Comparison of ENCODE assay signal across 9 cellular contexts in genomic region chr20:2133318-2134183, GRCh38. TPM values are rescaled to one million over a fixed set of nuclear protein-coding genes. Genes with fewer than 3 reads are reported as not detected.
DNase-seq lines count a peak whose midpoint lies in the region; ATAC-seq lines count a peak whose summit lies in the region.
"Had no signal": no experiment of that assay in that cellular context is flagged by ENCODE, and none has a peak within 500 bp of the region (broad histone marks: within the 10 kb centered on the region; RNA-seq: fewer than 3 reads in every experiment).

No MANE protein-coding gene starts in this region.

- no peak for ATAC-seq in stimulated activated naive CD8-positive, alpha-beta T cell treated with anti-CD3 and anti-CD28 coated beads, Interleukin-15, amount 100 ng/mL, for 72 hours
- no peak for ATAC-seq in stimulated activated naive CD8-positive, alpha-beta T cell treated with anti-CD3 and anti-CD28 coated beads, Interleukin-15, Interleukin-2, amounts not matched to agents 100 U/mL and 50 U/mL, for 24 hours
- no peak for ATAC-seq in HG03342 (IDR thresholded peaks at IDR 0.05; ENCODE audit: unreplicated experiment)

- no peak overlapping the region for H3K4me3 ChIP-seq in mesendoderm (ENCODE audit: low read length)

- no peak overlapping the region for H2BK15ac ChIP-seq in mesendoderm (replicated peaks; ENCODE audit: low read depth)

- intact Hi-C loops in activated CD4-positive, alpha-beta T cell treated with anti-CD3 and anti-CD28 coated beads, Interleukin-2, amount 10 ng/mL, durations not matched to agents 24 days and 14 days (cut with micrococcal nuclease), result no loop called here

- H3K56ac ChIP-seq in mesendoderm (ENCODE audit: low read length), result no peak overlapping the region

- H3K36me3 Mint-ChIP-seq in activated CD4-positive, alpha-beta T cell treated with anti-CD3 and anti-CD28 coated beads, Interleukin-2, amount 10 ng/mL, durations not matched to agents 24 days and 14 days (ENCODE audit: low read depth), result peaks cover 8% of the 10 kb centered on the region

- no peak overlapping the region for H3K4me3 Mint-ChIP-seq in stimulated activated naive CD8-positive, alpha-beta T cell treated with anti-CD3 and anti-CD28 coated beads, Interleukin-15, amount 100 ng/mL, for 72 hours
- H3K4me3 Mint-ChIP-seq in activated CD4-positive, alpha-beta T cell treated with anti-CD3 and anti-CD28 coated beads, Interleukin-2, amount 10 ng/mL, durations not matched to agents 24 days and 14 days, result no peak overlapping the region

- H3K27me3 Mint-ChIP-seq in stimulated activated naive CD8-positive, alpha-beta T cell treated with anti-CD3 and anti-CD28 coated beads, Interleukin-15, amount 100 ng/mL, for 72 hours, result no peaks in the 10 kb centered on the region
- H3K27me3 Mint-ChIP-seq in activated CD4-positive, alpha-beta T cell treated with anti-CD3 and anti-CD28 coated beads, Interleukin-2, amount 10 ng/mL, durations not matched to agents 24 days and 14 days, result no peaks in the 10 kb centered on the region

- no peak for DNase-seq in stimulated activated naive CD8-positive, alpha-beta T cell treated with anti-CD3 and anti-CD28 coated beads, Interleukin-15, amount 100 ng/mL, for 72 hours
- DNase-seq in stimulated activated naive CD8-positive, alpha-beta T cell treated with anti-CD3 and anti-CD28 coated beads, Interleukin-15, Interleukin-2, amounts not matched to agents 100 U/mL and 50 U/mL, for 24 hours, result no peak
- peak; percentile 60 for DNase-seq in dedifferentiated amniotic fluid mesenchymal stem cell (ENCODE audit: extremely low spot score)
- peak; percentile 40 for DNase-seq in mesendoderm
- DNase-seq in stimulated activated CD4-positive, alpha-beta T cell treated with anti-CD3 and anti-CD28 coated beads, Interleukin-1b, Interleukin-23, amount 100 ng/mL, for 48 hours, result no peak
- no peak for DNase-seq in activated CD4-positive, alpha-beta T cell treated with anti-CD3 and anti-CD28 coated beads, Interleukin-2, amount 10 ng/mL, durations not matched to agents 24 days and 14 days
- DNase-seq in Ammon's horn (ENCODE audit: low spot score), result no peak
- DNase-seq: Kasumi-1 had no signal

- peak overlapping the region; percentile 15 to 39 for H3K27ac Mint-ChIP-seq in stimulated activated naive CD8-positive, alpha-beta T cell treated with anti-CD3 and anti-CD28 coated beads, Interleukin-15, amount 100 ng/mL, for 72 hours
- H3K27ac Mint-ChIP-seq in activated CD4-positive, alpha-beta T cell treated with anti-CD3 and anti-CD28 coated beads, Interleukin-2, amount 10 ng/mL, durations not matched to agents 24 days and 14 days, result no peak overlapping the region

- peaks cover 24% of the 10 kb centered on the region for H3K79me2 ChIP-seq in mesendoderm (ENCODE audit: control insufficient read depth, insufficient read depth, low read length)

- H4K8ac ChIP-seq in mesendoderm (ENCODE audit: low read depth, low read length), result no peak overlapping the region

- H3K4ac ChIP-seq in mesendoderm (ENCODE audit: low read depth, low read length), result no peak overlapping the region

- H3K4me1 ChIP-seq in mesendoderm (ENCODE audit: control insufficient read depth, low read depth, low read length), result peaks cover 3% of the 10 kb centered on the region

- no peak overlapping the region for H3K18ac ChIP-seq in mesendoderm (ENCODE audit: low read length)

- peaks cover 2% of the 10 kb centered on the region for H3K36me3 ChIP-seq in mesendoderm (ENCODE audit: control insufficient read depth, insufficient read depth, low read length)

- H3K27me3 ChIP-seq in mesendoderm (ENCODE audit: insufficient read depth, low read length, poor library complexity), result no peaks in the 10 kb centered on the region

- no peak overlapping the region for H3K23ac ChIP-seq in mesendoderm (ENCODE audit: low read length)

- no peak overlapping the region for H2AK5ac ChIP-seq in mesendoderm (ENCODE audit: low read length)

- no peak overlapping the region for H3K4me2 ChIP-seq in mesendoderm (ENCODE audit: low read length)

- H3K27ac ChIP-seq in mesendoderm (ENCODE audit: low read depth, low read length), result no peak overlapping the region

- no CpG with 5 or more reads among the region's 9 CpGs for WGBS in mesendoderm (ENCODE audit: extremely low coverage, insufficient coverage, low lambda C conversion rate)

- H3K4me1 Mint-ChIP-seq in stimulated activated naive CD8-positive, alpha-beta T cell treated with anti-CD3 and anti-CD28 coated beads, Interleukin-15, amount 100 ng/mL, for 72 hours, result peaks cover 43% of the 10 kb centered on the region
- H3K4me1 Mint-ChIP-seq in activated CD4-positive, alpha-beta T cell treated with anti-CD3 and anti-CD28 coated beads, Interleukin-2, amount 10 ng/mL, durations not matched to agents 24 days and 14 days, result peaks cover 23% of the 10 kb centered on the region

- H3K9me3 Mint-ChIP-seq in stimulated activated naive CD8-positive, alpha-beta T cell treated with anti-CD3 and anti-CD28 coated beads, Interleukin-15, amount 100 ng/mL, for 72 hours, result no peaks in the 10 kb centered on the region
- H3K9me3 Mint-ChIP-seq in activated CD4-positive, alpha-beta T cell treated with anti-CD3 and anti-CD28 coated beads, Interleukin-2, amount 10 ng/mL, durations not matched to agents 24 days and 14 days, result no peaks in the 10 kb centered on the region

- no peak overlapping the region for H4K5ac ChIP-seq in mesendoderm (ENCODE audit: low read length)

- H3K9ac ChIP-seq in mesendoderm (ENCODE audit: low read length), result no peak overlapping the region

- no peak overlapping the region for H2BK120ac ChIP-seq in mesendoderm (ENCODE audit: low read depth, low read length)

- peaks cover 29% of the 10 kb centered on the region for H3K79me1 ChIP-seq in mesendoderm (ENCODE audit: low read length)

- H2BK5ac ChIP-seq in mesendoderm (ENCODE audit: low read length), result no peak overlapping the region

RNA-seq across cellular contexts. Expression of gene STK35, which starts 31.9 kb away (rescaled TPM):
- 25.0 TPM for polyA plus RNA-seq in mesendoderm (2013, experiment 1 of 2)
- 24.3 TPM for polyA plus RNA-seq in mesendoderm (2013, experiment 2 of 2)
- total RNA-seq in activated CD4-positive, alpha-beta T cell treated with anti-CD3 and anti-CD28 coated beads, Interleukin-2, amount 10 ng/mL, durations not matched to agents 24 days and 14 days, result 21.4 and 23.0 TPM in 2 replicates

Comparison
In these comparisons a context has a peak if more than half of its experiments do, and no peak if none do; other contexts are left out.
1. DNase-seq: peak in dedifferentiated amniotic fluid mesenchymal stem cell (single experiment) and mesendoderm (single experiment); none in stimulated activated naive CD8-positive, alpha-beta T cell treated with anti-CD3 and anti-CD28 coated beads, Interleukin-15, amount 100 ng/mL, for 72 hours (0 of 2), stimulated activated naive CD8-positive, alpha-beta T cell treated with anti-CD3 and anti-CD28 coated beads, Interleukin-15, Interleukin-2, amounts not matched to agents 100 U/mL and 50 U/mL, for 24 hours (single experiment), stimulated activated CD4-positive, alpha-beta T cell treated with anti-CD3 and anti-CD28 coated beads, Interleukin-1b, Interleukin-23, amount 100 ng/mL, for 48 hours (single experiment), activated CD4-positive, alpha-beta T cell treated with anti-CD3 and anti-CD28 coated beads, Interleukin-2, amount 10 ng/mL, durations not matched to agents 24 days and 14 days (single experiment) and Ammon's horn (single experiment).